26 cellular contexts compared by ENCODE assay signal in the genomic region with DNA sequence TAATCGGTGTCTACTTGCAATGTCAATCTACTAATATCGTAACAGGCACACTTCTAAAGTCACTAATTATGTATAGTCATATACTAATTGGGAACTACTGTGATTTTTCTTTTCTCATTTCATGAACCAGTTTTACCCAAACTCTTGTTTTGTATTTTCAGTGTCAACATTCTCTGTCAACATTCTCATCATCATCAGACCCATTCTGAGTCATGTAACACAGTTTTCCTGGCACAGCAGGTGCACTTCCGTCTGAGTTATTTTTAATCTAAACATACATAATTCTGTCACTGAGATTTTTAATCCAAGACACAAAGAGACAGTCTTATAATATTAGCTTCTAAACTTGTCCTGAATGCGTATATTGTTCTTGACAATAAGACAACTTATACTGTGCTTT.
"Had no signal": no experiment of that assay in that cellular context is flagged by ENCODE, and none has a peak within 500 bp of the region (broad histone marks: within the 10 kb centered on the region; RNA-seq: fewer than 3 reads in every experiment).

No MANE protein-coding gene starts in this region.

- DNase-seq: Kasumi-1; NCI-H1092 treated with DMSO at 0.1 percent for 48 hours; NCI-H1436; NCI-H187; NCI-H2029; NCI-H2081 treated with DMSO at 0.1 percent for 48 hours; NCI-H2171; NCI-H226; NCI-H446; NCI-H510A; NCI-H524 treated with DMSO at 0.1 percent for 48 hours; NCI-H69; NCI-H774; NK-92 treated with Interleukin-12 subunit alpha and Interleukin-12 subunit beta, amount 100 ng/mL, for 24 hours; PC-3; SHP77; SK-N-SH; SW 1271; T-cell had no signal

- H3K27ac ChIP-seq: HL-60, KMS-11, RWPE1 had no signal

- FAIRE-seq: HTR-8/SVneo, K562 had no signal

- H3K27ac Mint-ChIP-seq: IgD-negative memory B cell, T-cell had no signal

- H3K9me2 ChIP-seq: SK-N-SH had no signal

- H3K9ac ChIP-seq: KMS-11, SK-N-SH had no signal

- ATAC-seq: K562, Panc1, PC-3, T-cell had no signal

- H3K4me3 Mint-ChIP-seq: IgD-negative memory B cell, T-cell had no signal

- H3K4me3 ChIP-seq: K562 had no signal

- H3K4me1 Mint-ChIP-seq: IgD-negative memory B cell, T-cell had no signal

- H3K4me2 ChIP-seq: KMS-11, SK-N-SH had no signal

- H3K36me3 Mint-ChIP-seq: IgD-negative memory B cell, T-cell had no signal
